1 cellular context compared by ENCODE assay signal in genomic region chr20:16574656-16575355, GRCh38.
TF ChIP-seq lines count a peak whose summit lies in the region.

No MANE protein-coding gene starts in this region.

TF ChIP-seq in Ishikawa, 13 proteins besides CTCF, POLR2A, EP300 and RAD21 (continued from another document):
- TF ChIP-seq, protein P1, sequence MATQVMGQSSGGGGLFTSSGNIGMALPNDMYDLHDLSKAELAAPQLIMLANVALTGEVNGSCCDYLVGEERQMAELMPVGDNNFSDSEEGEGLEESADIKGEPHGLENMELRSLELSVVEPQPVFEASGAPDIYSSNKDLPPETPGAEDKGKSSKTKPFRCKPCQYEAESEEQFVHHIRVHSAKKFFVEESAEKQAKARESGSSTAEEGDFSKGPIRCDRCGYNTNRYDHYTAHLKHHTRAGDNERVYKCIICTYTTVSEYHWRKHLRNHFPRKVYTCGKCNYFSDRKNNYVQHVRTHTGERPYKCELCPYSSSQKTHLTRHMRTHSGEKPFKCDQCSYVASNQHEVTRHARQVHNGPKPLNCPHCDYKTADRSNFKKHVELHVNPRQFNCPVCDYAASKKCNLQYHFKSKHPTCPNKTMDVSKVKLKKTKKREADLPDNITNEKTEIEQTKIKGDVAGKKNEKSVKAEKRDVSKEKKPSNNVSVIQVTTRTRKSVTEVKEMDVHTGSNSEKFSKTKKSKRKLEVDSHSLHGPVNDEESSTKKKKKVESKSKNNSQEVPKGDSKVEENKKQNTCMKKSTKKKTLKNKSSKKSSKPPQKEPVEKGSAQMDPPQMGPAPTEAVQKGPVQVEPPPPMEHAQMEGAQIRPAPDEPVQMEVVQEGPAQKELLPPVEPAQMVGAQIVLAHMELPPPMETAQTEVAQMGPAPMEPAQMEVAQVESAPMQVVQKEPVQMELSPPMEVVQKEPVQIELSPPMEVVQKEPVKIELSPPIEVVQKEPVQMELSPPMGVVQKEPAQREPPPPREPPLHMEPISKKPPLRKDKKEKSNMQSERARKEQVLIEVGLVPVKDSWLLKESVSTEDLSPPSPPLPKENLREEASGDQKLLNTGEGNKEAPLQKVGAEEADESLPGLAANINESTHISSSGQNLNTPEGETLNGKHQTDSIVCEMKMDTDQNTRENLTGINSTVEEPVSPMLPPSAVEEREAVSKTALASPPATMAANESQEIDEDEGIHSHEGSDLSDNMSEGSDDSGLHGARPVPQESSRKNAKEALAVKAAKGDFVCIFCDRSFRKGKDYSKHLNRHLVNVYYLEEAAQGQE (IDR thresholded peaks at IDR 0.05; ENCODE audit: low read depth) = no peak
- TF ChIP-seq YY1 (IDR thresholded peaks at IDR 0.05; ENCODE audit: low read depth) (peak; percentile 28; the same call in 1 of the 2 replicates), EGR1 (IDR thresholded peaks at IDR 0.05) (no peak), TCF12 (IDR thresholded peaks at IDR 0.05; ENCODE audit: low read depth) (no peak), CEBPB (IDR thresholded peaks at IDR 0.05) (no peak), CREB1 (IDR thresholded peaks at IDR 0.05; ENCODE audit: low read depth) (no peak), FOXM1 (IDR thresholded peaks at IDR 0.05; ENCODE audit: borderline replicate concordance, low read depth) (no peak), TAF1 (IDR thresholded peaks at IDR 0.05; ENCODE audit: low read depth) (no peak; the same call in 1 of the 2 replicates), NFIC (IDR thresholded peaks at IDR 0.05) (peak; percentile 44; the same call in 1 of the 2 replicates), ZBTB7A (IDR thresholded peaks at IDR 0.05; ENCODE audit: low read depth) (peak; percentile 45; the same call in 1 of the 2 replicates)
